In the genomic region with DNA sequence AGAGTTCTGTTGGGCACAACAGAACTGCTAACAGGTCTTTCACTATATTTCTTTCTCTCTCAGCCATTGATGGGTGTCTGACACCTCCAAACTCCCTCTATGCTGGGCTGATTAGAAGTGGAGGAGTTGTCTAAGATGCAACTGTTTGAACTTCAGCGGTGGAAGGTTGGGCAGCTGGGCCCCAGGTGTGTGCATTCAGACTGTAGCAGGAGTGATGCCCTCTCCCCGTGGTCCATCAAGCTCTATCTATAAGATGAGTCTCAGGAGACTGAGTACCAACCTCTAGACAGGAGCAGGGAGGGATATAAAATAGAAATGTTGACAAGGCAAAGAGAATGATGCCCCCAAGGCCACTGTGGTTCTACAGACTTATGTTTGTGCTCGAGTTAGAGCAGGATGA, we compare ENCODE assay signal across 15 cellular contexts. TPM values are rescaled to one million over a fixed set of nuclear protein-coding genes. Genes with fewer than 3 reads are reported as not detected.
A peak's percentile ranks its signal among the peaks of the same experiment; 100 is the strongest.
DNase-seq lines count a peak whose midpoint lies in the region; ATAC-seq and TF ChIP-seq lines count a peak whose summit lies in the region.
"Had no signal": no experiment of that assay in that cellular context is flagged by ENCODE, and none has a peak within 500 bp of the region (broad histone marks: within the 10 kb centered on the region; RNA-seq: fewer than 3 reads in every experiment).

No MANE protein-coding gene starts in this region.

- no peak overlapping the region for H3K4me3 ChIP-seq in Peyer's patch
- H3K4me3 ChIP-seq in colonic mucosa = no peak overlapping the region
- H3K4me3 ChIP-seq: SJSA1 had no signal

- peaks cover 87% of the 10 kb centered on the region for H3K4me1 Mint-ChIP-seq in activated CD4-positive, alpha-beta T cell treated with anti-CD3 and anti-CD28 coated beads for 36 hours
- H3K4me1 Mint-ChIP-seq in stimulated activated effector memory CD8-positive, alpha-beta T cell treated with anti-CD3 and anti-CD28 coated beads, Interleukin-12 subunit alpha, Interleukin-12 subunit beta, amount 100 ng/mL, for 72 hours = peaks cover 61% of the 10 kb centered on the region

- peak overlapping the region; percentile 96 for H3K27ac Mint-ChIP-seq in activated CD4-positive, alpha-beta T cell treated with anti-CD3 and anti-CD28 coated beads for 36 hours
- peak overlapping the region; percentile 79 for H3K27ac Mint-ChIP-seq in stimulated activated effector memory CD8-positive, alpha-beta T cell treated with anti-CD3 and anti-CD28 coated beads, Interleukin-12 subunit alpha, Interleukin-12 subunit beta, amount 100 ng/mL, for 72 hours

- no peak for DNase-seq in activated CD4-positive, alpha-beta T cell treated with anti-CD3 and anti-CD28 coated beads for 36 hours
- no peak for DNase-seq in activated CD4-positive, alpha-beta T cell treated with anti-CD3 and anti-CD28 coated beads, Interleukin-2, amount 50 U/mL, for 1 hour
- DNase-seq in Peyer's patch = peak in 1 of 3 donors; percentile 35
- DNase-seq in colonic mucosa = no peak
- DNase-seq in stimulated activated effector memory CD8-positive, alpha-beta T cell treated with anti-CD3 and anti-CD28 coated beads, Interleukin-12 subunit alpha, Interleukin-12 subunit beta, amount 100 ng/mL, for 72 hours (ENCODE audit: low spot score in 2 of 2) = no peak
- no peak for DNase-seq in HEK293T (ENCODE audit: extremely low spot score)
- no peak for DNase-seq in GM19240 (ENCODE audit: insufficient read length, low spot score)
- DNase-seq: NCI-H1694, trophoblast cell had no signal

- peak overlapping the region; percentile 71 for H3K4me3 Mint-ChIP-seq in activated CD4-positive, alpha-beta T cell treated with anti-CD3 and anti-CD28 coated beads for 36 hours
- peak overlapping the region; percentile 58 for H3K4me3 Mint-ChIP-seq in stimulated activated effector memory CD8-positive, alpha-beta T cell treated with anti-CD3 and anti-CD28 coated beads, Interleukin-12 subunit alpha, Interleukin-12 subunit beta, amount 100 ng/mL, for 72 hours
- H3K4me3 Mint-ChIP-seq: WTC11 had no signal

- CTCF ChIA-PET in activated CD4-positive, alpha-beta T cell treated with anti-CD3 and anti-CD28 coated beads for 36 hours (lab: Charles Lee) = interaction anchor here (0.9 to 7.3 kb wide), 21 partner anchors 10 to 211 kb away, joined by 3 to 68 read pairs (median 6); a partner anchor contains a TSS
- CTCF ChIA-PET in HEK293T (lab: Yijun Ruan, JAX) = interaction anchor here (1.1 to 2.1 kb wide), 3 partner anchors 10 to 50 kb away, joined by 3 to 8 read pairs (median 5); no protein-coding TSS in a partner anchor

- no peaks in the 10 kb centered on the region for H3K27me3 Mint-ChIP-seq in activated CD4-positive, alpha-beta T cell treated with anti-CD3 and anti-CD28 coated beads for 36 hours

- H3K36me3 Mint-ChIP-seq in activated CD4-positive, alpha-beta T cell treated with anti-CD3 and anti-CD28 coated beads for 36 hours (ENCODE audit: low read depth) = peaks cover 7% of the 10 kb centered on the region
- H3K36me3 Mint-ChIP-seq in stimulated activated effector memory CD8-positive, alpha-beta T cell treated with anti-CD3 and anti-CD28 coated beads, Interleukin-12 subunit alpha, Interleukin-12 subunit beta, amount 100 ng/mL, for 72 hours = peaks cover 11% of the 10 kb centered on the region

- peaks cover 0 to 28% (median 10%) of the 10 kb centered on the region in 4 donors for H3K4me1 ChIP-seq in Peyer's patch
- no peaks in the 10 kb centered on the region for H3K4me1 ChIP-seq in colonic mucosa
- H3K4me1 ChIP-seq: SJSA1 had no signal

- ATAC-seq in activated CD4-positive, alpha-beta T cell treated with anti-CD3 and anti-CD28 coated beads for 36 hours = no peak
- ATAC-seq in stimulated activated effector memory CD8-positive, alpha-beta T cell treated with anti-CD3 and anti-CD28 coated beads, Interleukin-12 subunit alpha, Interleukin-12 subunit beta, amount 100 ng/mL, for 72 hours = no peak
- no peak for ATAC-seq in GM21723 (IDR thresholded peaks at IDR 0.05; ENCODE audit: unreplicated experiment)
- ATAC-seq: WTC11 had no signal

- intact Hi-C loops in activated CD4-positive, alpha-beta T cell treated with anti-CD3 and anti-CD28 coated beads for 36 hours (cut with DNase I, micrococcal nuclease) = loop anchor here (1.0 to 5.0 kb wide), 5 partner anchors 102 to 850 kb away; a partner anchor contains a TSS
- intact Hi-C loops in colonic mucosa (cut with DNase I) = no loop called here

- H3K27me3 ChIP-seq in Peyer's patch = no peaks in the 10 kb centered on the region
- H3K27me3 ChIP-seq in colonic mucosa = no peaks in the 10 kb centered on the region
- H3K27me3 ChIP-seq: SJSA1 had no signal

- TF ChIP-seq CTCF in Peyer's patch (IDR thresholded peaks at IDR 0.05) (no peak), colonic mucosa (IDR thresholded peaks at IDR 0.05) (no peak)

- TF ChIP-seq POLR2A in Peyer's patch (IDR thresholded peaks at IDR 0.05) = no peak

- H3K9me3 Mint-ChIP-seq in activated CD4-positive, alpha-beta T cell treated with anti-CD3 and anti-CD28 coated beads for 36 hours (ENCODE audit: low read depth) = peaks cover 7% of the 10 kb centered on the region
- H3K9me3 Mint-ChIP-seq in stimulated activated effector memory CD8-positive, alpha-beta T cell treated with anti-CD3 and anti-CD28 coated beads, Interleukin-12 subunit alpha, Interleukin-12 subunit beta, amount 100 ng/mL, for 72 hours = peaks cover 2% of the 10 kb centered on the region

- POLR2A ChIA-PET in activated CD4-positive, alpha-beta T cell treated with anti-CD3 and anti-CD28 coated beads for 36 hours (lab: Charles Lee) = interaction anchor here (0.8 to 2.3 kb wide), 5 partner anchors 68 to 249 kb away, joined by 3 to 15 read pairs (median 4); no protein-coding TSS in a partner anchor
- POLR2A ChIA-PET in HEK293T (lab: Yijun Ruan, JAX) = interaction anchor here (1.1 kb wide), 1 partner anchor 251 kb away, joined by 3 read pairs; a partner anchor contains a TSS

- H3K9me3 ChIP-seq in Peyer's patch (no peaks in the 10 kb centered on the region), colonic mucosa (no peaks in the 10 kb centered on the region)
- H3K9me3 ChIP-seq: SJSA1 had no signal

- H3K27ac ChIP-seq in Peyer's patch (peak overlapping the region; percentile 39 to 82 (median 74)), colonic mucosa (peak overlapping the region; percentile 30)
- H3K27ac ChIP-seq: epithelial cell of prostate, SJSA1 had no signal

- no peaks in the 10 kb centered on the region for H3K36me3 ChIP-seq in Peyer's patch
- H3K36me3 ChIP-seq in colonic mucosa = no peaks in the 10 kb centered on the region
- H3K36me3 ChIP-seq: heart left ventricle, SJSA1 had no signal

- no peak overlapping the region for H3K9ac ChIP-seq in colonic mucosa (ENCODE audit: low read depth in 2 of 2, low read length in 2 of 2)

TF ChIP-seq in HEK293T, 16 proteins besides CTCF, POLR2A, EP300 and RAD21:
- TF ChIP-seq ELF4 (IDR thresholded peaks at IDR 0.05) = no peak
- TF ChIP-seq, protein P1, sequence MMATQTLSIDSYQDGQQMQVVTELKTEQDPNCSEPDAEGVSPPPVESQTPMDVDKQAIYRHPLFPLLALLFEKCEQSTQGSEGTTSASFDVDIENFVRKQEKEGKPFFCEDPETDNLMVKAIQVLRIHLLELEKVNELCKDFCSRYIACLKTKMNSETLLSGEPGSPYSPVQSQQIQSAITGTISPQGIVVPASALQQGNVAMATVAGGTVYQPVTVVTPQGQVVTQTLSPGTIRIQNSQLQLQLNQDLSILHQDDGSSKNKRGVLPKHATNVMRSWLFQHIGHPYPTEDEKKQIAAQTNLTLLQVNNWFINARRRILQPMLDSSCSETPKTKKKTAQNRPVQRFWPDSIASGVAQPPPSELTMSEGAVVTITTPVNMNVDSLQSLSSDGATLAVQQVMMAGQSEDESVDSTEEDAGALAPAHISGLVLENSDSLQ (IDR thresholded peaks at IDR 0.05) = no peak
- TF ChIP-seq LEF1 (IDR thresholded peaks at IDR 0.05; ENCODE audit: borderline replicate concordance) = no peak
- TF ChIP-seq FOXK2 (IDR thresholded peaks at IDR 0.05) = no peak
- no peak for TF ChIP-seq L3MBTL2 (conservative IDR thresholded peaks at IDR 0.05)
- TF ChIP-seq HDGF (IDR thresholded peaks at IDR 0.05; ENCODE audit: borderline replicate concordance) = no peak
- TF ChIP-seq CTBP1 (IDR thresholded peaks at IDR 0.05; ENCODE audit: borderline replicate concordance) = no peak
- TF ChIP-seq FOXA1 (IDR thresholded peaks at IDR 0.05) = no peak
- TF ChIP-seq SUZ12 (IDR thresholded peaks at IDR 0.05) = no peak
- no peak for TF ChIP-seq ZNF384 (IDR thresholded peaks at IDR 0.05)
- no peak for TF ChIP-seq TARDBP (IDR thresholded peaks at IDR 0.05)
- no peak for TF ChIP-seq BHLHE40 (IDR thresholded peaks at IDR 0.05; ENCODE audit: borderline replicate concordance)

RNA-seq across cellular contexts. Expression of a gene that starts 28.1 kb away (rescaled TPM):
- not detected for total RNA-seq in activated CD4-positive, alpha-beta T cell treated with anti-CD3 and anti-CD28 coated beads for 36 hours
- total RNA-seq in Peyer's patch (not detected), colonic mucosa (not detected)
- total RNA-seq: cardiac septum, heart left ventricle, SJSA1 had no signal
